In genomic region chr5:6107675-6108539, GRCh38 we compare ENCODE assay signal across 1 cellular context.
TF ChIP-seq lines count a peak whose summit lies in the region.

No MANE protein-coding gene starts in this region.

TF ChIP-seq in GM23338, 12 proteins besides CTCF, POLR2A, EP300 and RAD21 (continued from another document):
- TF ChIP-seq, protein P1, sequence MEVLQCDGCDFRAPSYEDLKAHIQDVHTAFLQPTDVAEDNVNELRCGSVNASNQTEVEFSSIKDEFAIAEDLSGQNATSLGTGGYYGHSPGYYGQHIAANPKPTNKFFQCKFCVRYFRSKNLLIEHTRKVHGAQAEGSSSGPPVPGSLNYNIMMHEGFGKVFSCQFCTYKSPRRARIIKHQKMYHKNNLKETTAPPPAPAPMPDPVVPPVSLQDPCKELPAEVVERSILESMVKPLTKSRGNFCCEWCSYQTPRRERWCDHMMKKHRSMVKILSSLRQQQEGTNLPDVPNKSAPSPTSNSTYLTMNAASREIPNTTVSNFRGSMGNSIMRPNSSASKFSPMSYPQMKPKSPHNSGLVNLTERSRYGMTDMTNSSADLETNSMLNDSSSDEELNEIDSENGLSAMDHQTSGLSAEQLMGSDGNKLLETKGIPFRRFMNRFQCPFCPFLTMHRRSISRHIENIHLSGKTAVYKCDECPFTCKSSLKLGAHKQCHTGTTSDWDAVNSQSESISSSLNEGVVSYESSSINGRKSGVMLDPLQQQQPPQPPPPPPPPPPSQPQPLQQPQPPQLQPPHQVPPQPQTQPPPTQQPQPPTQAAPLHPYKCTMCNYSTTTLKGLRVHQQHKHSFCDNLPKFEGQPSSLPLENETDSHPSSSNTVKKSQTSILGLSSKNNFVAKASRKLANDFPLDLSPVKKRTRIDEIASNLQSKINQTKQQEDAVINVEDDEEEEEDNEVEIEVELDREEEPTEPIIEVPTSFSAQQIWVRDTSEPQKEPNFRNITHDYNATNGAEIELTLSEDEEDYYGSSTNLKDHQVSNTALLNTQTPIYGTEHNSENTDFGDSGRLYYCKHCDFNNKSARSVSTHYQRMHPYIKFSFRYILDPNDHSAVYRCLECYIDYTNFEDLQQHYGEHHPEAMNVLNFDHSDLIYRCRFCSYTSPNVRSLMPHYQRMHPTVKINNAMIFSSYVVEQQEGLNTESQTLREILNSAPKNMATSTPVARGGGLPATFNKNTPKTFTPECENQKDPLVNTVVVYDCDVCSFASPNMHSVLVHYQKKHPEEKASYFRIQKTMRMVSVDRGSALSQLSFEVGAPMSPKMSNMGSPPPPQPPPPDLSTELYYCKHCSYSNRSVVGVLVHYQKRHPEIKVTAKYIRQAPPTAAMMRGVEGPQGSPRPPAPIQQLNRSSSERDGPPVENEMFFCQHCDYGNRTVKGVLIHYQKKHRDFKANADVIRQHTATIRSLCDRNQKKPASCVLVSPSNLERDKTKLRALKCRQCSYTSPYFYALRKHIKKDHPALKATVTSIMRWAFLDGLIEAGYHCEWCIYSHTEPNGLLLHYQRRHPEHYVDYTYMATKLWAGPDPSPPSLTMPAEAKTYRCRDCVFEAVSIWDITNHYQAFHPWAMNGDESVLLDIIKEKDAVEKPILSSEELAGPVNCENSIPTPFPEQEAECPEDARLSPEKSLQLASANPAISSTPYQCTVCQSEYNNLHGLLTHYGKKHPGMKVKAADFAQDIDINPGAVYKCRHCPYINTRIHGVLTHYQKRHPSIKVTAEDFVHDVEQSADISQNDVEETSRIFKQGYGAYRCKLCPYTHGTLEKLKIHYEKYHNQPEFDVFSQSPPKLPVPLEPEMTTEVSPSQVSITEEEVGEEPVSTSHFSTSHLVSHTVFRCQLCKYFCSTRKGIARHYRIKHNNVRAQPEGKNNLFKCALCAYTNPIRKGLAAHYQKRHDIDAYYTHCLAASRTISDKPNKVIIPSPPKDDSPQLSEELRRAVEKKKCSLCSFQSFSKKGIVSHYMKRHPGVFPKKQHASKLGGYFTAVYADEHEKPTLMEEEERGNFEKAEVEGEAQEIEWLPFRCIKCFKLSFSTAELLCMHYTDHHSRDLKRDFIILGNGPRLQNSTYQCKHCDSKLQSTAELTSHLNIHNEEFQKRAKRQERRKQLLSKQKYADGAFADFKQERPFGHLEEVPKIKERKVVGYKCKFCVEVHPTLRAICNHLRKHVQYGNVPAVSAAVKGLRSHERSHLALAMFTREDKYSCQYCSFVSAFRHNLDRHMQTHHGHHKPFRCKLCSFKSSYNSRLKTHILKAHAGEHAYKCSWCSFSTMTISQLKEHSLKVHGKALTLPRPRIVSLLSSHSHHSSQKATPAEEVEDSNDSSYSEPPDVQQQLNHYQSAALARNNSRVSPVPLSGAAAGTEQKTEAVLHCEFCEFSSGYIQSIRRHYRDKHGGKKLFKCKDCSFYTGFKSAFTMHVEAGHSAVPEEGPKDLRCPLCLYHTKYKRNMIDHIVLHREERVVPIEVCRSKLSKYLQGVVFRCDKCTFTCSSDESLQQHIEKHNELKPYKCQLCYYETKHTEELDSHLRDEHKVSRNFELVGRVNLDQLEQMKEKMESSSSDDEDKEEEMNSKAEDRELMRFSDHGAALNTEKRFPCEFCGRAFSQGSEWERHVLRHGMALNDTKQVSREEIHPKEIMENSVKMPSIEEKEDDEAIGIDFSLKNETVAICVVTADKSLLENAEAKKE (CRISPR knock-in tag; IDR thresholded peaks at IDR 0.05): no peak
- TF ChIP-seq POLR2AphosphoS5 (IDR thresholded peaks at IDR 0.05; ENCODE audit: low read depth) (no peak), REST (IDR thresholded peaks at IDR 0.05; ENCODE audit: unreplicated experiment) (no peak), CREB1 (CRISPR knock-in tag; IDR thresholded peaks at IDR 0.05; ENCODE audit: low read depth) (no peak)
- TF ChIP-seq, protein P2, sequence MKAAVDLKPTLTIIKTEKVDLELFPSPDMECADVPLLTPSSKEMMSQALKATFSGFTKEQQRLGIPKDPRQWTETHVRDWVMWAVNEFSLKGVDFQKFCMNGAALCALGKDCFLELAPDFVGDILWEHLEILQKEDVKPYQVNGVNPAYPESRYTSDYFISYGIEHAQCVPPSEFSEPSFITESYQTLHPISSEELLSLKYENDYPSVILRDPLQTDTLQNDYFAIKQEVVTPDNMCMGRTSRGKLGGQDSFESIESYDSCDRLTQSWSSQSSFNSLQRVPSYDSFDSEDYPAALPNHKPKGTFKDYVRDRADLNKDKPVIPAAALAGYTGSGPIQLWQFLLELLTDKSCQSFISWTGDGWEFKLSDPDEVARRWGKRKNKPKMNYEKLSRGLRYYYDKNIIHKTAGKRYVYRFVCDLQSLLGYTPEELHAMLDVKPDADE (IDR thresholded peaks at IDR 0.05): no peak
